Comparison of ENCODE assay signal across 10 cellular contexts in genomic region chr1:54803761-54804470, GRCh38. TPM values are rescaled to one million over a fixed set of nuclear protein-coding genes. Genes with fewer than 3 reads are reported as not detected.
DNase-seq lines count a peak whose midpoint lies in the region; ATAC-seq and TF ChIP-seq lines count a peak whose summit lies in the region.
"Had no signal": no experiment of that assay in that cellular context is flagged by ENCODE, and none has a peak within 500 bp of the region (broad histone marks: within the 10 kb centered on the region; RNA-seq: fewer than 3 reads in every experiment).

No MANE protein-coding gene starts in this region.

- H4K20me1 ChIP-seq in IMR-90 (ENCODE audit: insufficient read depth, low read length), result no peaks in the 10 kb centered on the region

- CTCF ChIA-PET in IMR-90 (lab: Yijun Ruan, JAX), result no interaction called here

- H3K79me1 ChIP-seq in IMR-90 (ENCODE audit: low read depth in 1 of 2, low read length in 2 of 2) (no peaks in the 10 kb centered on the region), mesenchymal stem cell (replicated peaks; ENCODE audit: low read length, poor library complexity, severe bottlenecking) (no peaks in the 10 kb centered on the region)

- ATAC-seq in IMR-90 (ENCODE audit: low read depth), result peak; percentile 44; the same call in 1 of the 2 replicates
- ATAC-seq in HG02938 (IDR thresholded peaks at IDR 0.05; ENCODE audit: unreplicated experiment), result no peak

- no peaks in the 10 kb centered on the region for H3K36me3 ChIP-seq in IMR-90 (ENCODE audit: control insufficient read depth, insufficient read depth, low read length)
- no peaks in the 10 kb centered on the region for H3K36me3 ChIP-seq in mesenchymal stem cell (ENCODE audit: control insufficient read depth in 1 of 2, insufficient read depth in 2 of 2, low read depth in 1 of 2, low read length in 2 of 2)

- no peak overlapping the region for H3K56ac ChIP-seq in IMR-90 (ENCODE audit: extremely low read depth, insufficient read depth, low read length)

- no peak overlapping the region for H4K5ac ChIP-seq in IMR-90 (ENCODE audit: low read depth, low read length)

- no peak overlapping the region for H2BK12ac ChIP-seq in mesenchymal stem cell (ENCODE audit: low read length in 2 of 2)

- dilution Hi-C loops in IMR-90 (cut with HindIII; ENCODE audit: low sequenced_read_pairs, unreplicated experiment), result no loop called here

- H3K27ac ChIP-seq in IMR-90 (ENCODE audit: insufficient read depth, low read length), result no peak overlapping the region
- H3K27ac ChIP-seq in mesenchymal stem cell (ENCODE audit: low read length, poor library complexity, severe bottlenecking), result no peak overlapping the region

- no peak overlapping the region for H2BK15ac ChIP-seq in IMR-90 (ENCODE audit: low read depth, low read length)
- H2BK15ac ChIP-seq in mesenchymal stem cell (ENCODE audit: low read depth, poor library complexity, severe bottlenecking), result no peak overlapping the region

- H3K9me3 ChIP-seq in IMR-90 (ENCODE audit: control insufficient read depth, insufficient read depth, low read length) (no peaks in the 10 kb centered on the region), mesenchymal stem cell (ENCODE audit: control insufficient read depth, low read length) (no peaks in the 10 kb centered on the region)
- H3K9me3 ChIP-seq: Caco-2 had no signal

- H3K14ac ChIP-seq in IMR-90 (replicated peaks; ENCODE audit: low read depth, low read length) (no peak overlapping the region), mesenchymal stem cell (ENCODE audit: low read length in 2 of 2) (no peak overlapping the region)

- no peak overlapping the region for H2AK5ac ChIP-seq in IMR-90 (ENCODE audit: low read depth, low read length)
- H2AK5ac ChIP-seq in mesenchymal stem cell (ENCODE audit: low read length, severe bottlenecking), result no peak overlapping the region

- H4K91ac ChIP-seq in IMR-90 (ENCODE audit: insufficient read depth, low read depth, low read length), result no peak overlapping the region
- no peak overlapping the region for H4K91ac ChIP-seq in mesenchymal stem cell (ENCODE audit: low read length)

- no peak for TF ChIP-seq CTCF in IMR-90 (conservative IDR thresholded peaks at IDR 0.05; ENCODE audit: low read depth, low read length)
- TF ChIP-seq CTCF in cardiac fibroblast (IDR thresholded peaks at IDR 0.05; ENCODE audit: low read depth, low read length), result no peak

- H3K4me1 ChIP-seq in IMR-90 (ENCODE audit: control insufficient read depth, insufficient read depth, low read length) (no peaks in the 10 kb centered on the region; the same call in 1 of the 2 replicates), mesenchymal stem cell (ENCODE audit: control insufficient read depth, insufficient read depth, low read depth, low read length) (peaks cover 14% of the 10 kb centered on the region)

- H3K4me3 ChIP-seq in IMR-90 (ENCODE audit: insufficient read depth, low read depth, low read length) (no peak overlapping the region), cardiac fibroblast (replicated peaks in 1 of 2; ENCODE audit: low read depth in 2 of 2, low read length in 2 of 2) (no peak overlapping the region), mesenchymal stem cell (ENCODE audit: insufficient read depth in 1 of 2, low read depth in 1 of 2, low read length in 2 of 2) (peak overlapping the region in 1 of 2 experiments; percentile 14)

- POLR2A ChIA-PET in IMR-90 (lab: Charles Lee; ENCODE audit: unreplicated experiment), result no interaction called here

- in situ Hi-C loops in IMR-90 (cut with MboI; ENCODE audit: low sequenced_read_pairs), result no loop called here

- 67% methylated on average over 3 of the region's 4 CpGs; no CpG with 5 or more reads in 1 of the 2 experiments for WGBS in IMR-90 (ENCODE audit: extremely low coverage in 2 of 2, insufficient read length in 1 of 2), 2 experiments
- 58% methylated on average over 4 of the region's 4 CpGs for WGBS in mesenchymal stem cell

- peak overlapping the region; percentile 55 for H2AFZ ChIP-seq in IMR-90 (replicated peaks; ENCODE audit: low read length, poor library complexity)
- no peak overlapping the region for H2AFZ ChIP-seq in mesenchymal stem cell (ENCODE audit: low read depth, low read length)

- H2BK20ac ChIP-seq in IMR-90 (ENCODE audit: low read depth, low read length), result no peak overlapping the region

- H3K18ac ChIP-seq in IMR-90 (ENCODE audit: low read depth, low read length) (no peak overlapping the region), mesenchymal stem cell (ENCODE audit: low read depth in 1 of 2, low read length in 2 of 2) (no peak overlapping the region)

- H2BK5ac ChIP-seq in IMR-90 (ENCODE audit: low read depth, low read length, poor library complexity, severe bottlenecking) (no peak overlapping the region), mesenchymal stem cell (ENCODE audit: low read depth, low read length, poor library complexity, severe bottlenecking) (no peak overlapping the region)

- H3K4ac ChIP-seq in IMR-90 (ENCODE audit: low read depth, low read length) (no peak overlapping the region), mesenchymal stem cell (ENCODE audit: low read depth in 1 of 2, low read length in 2 of 2) (no peak overlapping the region)

- no peak overlapping the region for H4K8ac ChIP-seq in IMR-90 (ENCODE audit: low read depth in 2 of 2, low read length in 2 of 2)
- no peak overlapping the region for H4K8ac ChIP-seq in mesenchymal stem cell (ENCODE audit: low read length)

- H3K4me2 ChIP-seq in IMR-90 (ENCODE audit: low read depth, low read length) (no peak overlapping the region), mesenchymal stem cell (ENCODE audit: low read length, poor library complexity, severe bottlenecking) (no peak overlapping the region)

- H2BK120ac ChIP-seq in IMR-90 (ENCODE audit: low read depth, low read length), result no peak overlapping the region
- no peak overlapping the region for H2BK120ac ChIP-seq in mesenchymal stem cell (ENCODE audit: low read depth, low read length)

- peak overlapping the region; percentile 71 for H2AK9ac ChIP-seq in IMR-90 (replicated peaks; ENCODE audit: low read depth, low read length, poor library complexity)

- DNase-seq in AG20443 (ENCODE audit: low spot score) (peak; percentile 84), IMR-90 (peak; percentile 26), cardiac fibroblast (ENCODE audit: low read depth in 2 of 2) (peak; percentile 49 to 58), mesenchymal stem cell (peak; percentile 19), SKM-1 (lab: John Stamatoyannopoulos, UW; ENCODE audit: unreplicated experiment) (no peak), cerebellum (ENCODE audit: low spot score) (no peak), NOMO-1 treated with DMSO at 0.1 percent for 48 hours (lab: John Stamatoyannopoulos, UW; ENCODE audit: unreplicated experiment) (no peak)
- DNase-seq: Caco-2, caudate nucleus had no signal

- H3K9me1 ChIP-seq in IMR-90 (ENCODE audit: insufficient read depth, low read length), result 0 out of 2 replicates have a peak, but pooled peaks cover 7% of the 10 kb centered on the region

- TF ChIP-seq RAD21 in IMR-90 (IDR thresholded peaks at IDR 0.05; ENCODE audit: low read length), result no peak

- BruUV-seq in IMR-90 (replicated peaks; lab: Mats Ljungman, UMichigan), result no TSS peak

- peaks cover 35% of the 10 kb centered on the region for H3K27me3 ChIP-seq in IMR-90 (ENCODE audit: control insufficient read depth, insufficient read depth, low read length)
- H3K27me3 ChIP-seq in mesenchymal stem cell (ENCODE audit: control insufficient read depth in 1 of 2, insufficient read depth in 1 of 2, low read length in 2 of 2), result peaks cover 25 to 27% of the 10 kb centered on the region in 2 experiments

- intact Hi-C loops in IMR-90 (cut with micrococcal nuclease), result no loop called here

- no peak for TF ChIP-seq POLR2A in IMR-90 (IDR thresholded peaks at IDR 0.05; ENCODE audit: low read depth, low read length)

- H3K23ac ChIP-seq in IMR-90 (ENCODE audit: low read depth, low read length) (no peak overlapping the region), mesenchymal stem cell (ENCODE audit: low read length in 2 of 2) (no peak overlapping the region)

- H3K9ac ChIP-seq in IMR-90 (ENCODE audit: low read depth, low read length) (no peak overlapping the region), mesenchymal stem cell (ENCODE audit: low read length) (no peak overlapping the region)

TF ChIP-seq in IMR-90, 13 proteins besides CTCF, POLR2A, EP300 and RAD21:
- TF ChIP-seq RFX5 (IDR thresholded peaks at IDR 0.05; ENCODE audit: low read depth, low read length) (no peak), RCOR1 (IDR thresholded peaks at IDR 0.05; ENCODE audit: insufficient replicate concordance, low read length) (no peak), CHD1 (IDR thresholded peaks at IDR 0.05; ENCODE audit: low read depth, low read length) (no peak), BHLHE40 (IDR thresholded peaks at IDR 0.05; ENCODE audit: low read depth, low read length) (no peak)

RNA-seq across cellular contexts. Expression of gene TTC22, which starts 2.8 kb away (rescaled TPM):
- total RNA-seq in IMR-90 (2012; rRNA removed) (not detected in 2 replicates), cerebellum (0.18 TPM)
- polyA plus RNA-seq in IMR-90 (2012; rRNA removed), result not detected in 2 replicates
- polyA plus RNA-seq in IMR-90 (2012; cell fraction: cytosol; rRNA removed), result not detected in 2 replicates
- polyA plus RNA-seq in IMR-90 (2012; cell fraction: nucleus; rRNA removed; ENCODE audit: low replicate concordance), result not detected in 2 replicates
- not detected for polyA plus RNA-seq in mesenchymal stem cell (2013, experiment 1 of 2)
- polyA plus RNA-seq in mesenchymal stem cell (2013, experiment 2 of 2), result not detected

RNA-seq across cellular contexts. Expression of gene PARS2, which starts 39.6 kb away (rescaled TPM):
- total RNA-seq in IMR-90 (2012; rRNA removed), result 6.1 and 6.3 TPM in 2 replicates
- polyA plus RNA-seq in IMR-90 (2012; rRNA removed), result 2.9 and 3.4 TPM in 2 replicates
- 2.4 and 2.5 TPM in 2 replicates for polyA plus RNA-seq in IMR-90 (2012; cell fraction: cytosol; rRNA removed)
- polyA plus RNA-seq in IMR-90 (2012; cell fraction: nucleus; rRNA removed; ENCODE audit: low replicate concordance), result 0.87 and 0.99 TPM in 2 replicates
- polyA plus RNA-seq in mesenchymal stem cell (2013, experiment 1 of 2), result 3.6 TPM
- polyA plus RNA-seq in mesenchymal stem cell (2013, experiment 2 of 2), result 3.5 TPM
- 4.1 TPM for total RNA-seq in cerebellum

Comparison
In these comparisons a context has a peak if more than half of its experiments do, and no peak if none do; other contexts are left out.
1. DNase-seq: peak in AG20443 (single experiment), IMR-90 (single experiment), cardiac fibroblast (2 of 2) and mesenchymal stem cell (single experiment); none in SKM-1 (single experiment), cerebellum (single experiment) and NOMO-1 treated with DMSO at 0.1 percent for 48 hours (single experiment).